ENCODE assay signal across 15 cellular contexts in the genomic region with DNA sequence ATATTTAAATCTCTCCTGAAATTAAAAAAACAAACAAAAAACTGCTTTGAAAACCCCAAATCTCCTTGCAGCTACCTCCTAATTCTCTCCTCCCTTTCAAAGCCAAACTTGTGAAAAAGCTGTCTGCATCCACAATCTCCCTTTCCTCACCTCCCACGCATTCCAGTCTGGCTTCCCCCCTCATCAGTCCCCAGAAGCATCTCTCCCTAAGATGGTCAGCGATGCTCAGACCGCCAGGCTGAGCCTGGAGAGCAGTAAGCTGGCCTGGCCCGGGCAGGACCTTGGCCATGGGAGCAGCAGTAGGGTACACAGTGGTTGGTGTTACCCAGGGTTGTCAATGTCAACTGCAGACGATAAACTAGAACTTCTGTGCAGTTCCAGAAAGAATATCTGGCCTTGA. TPM values are rescaled to one million over a fixed set of nuclear protein-coding genes. Genes with fewer than 3 reads are reported as not detected.
DNase-seq lines count a peak whose midpoint lies in the region; ATAC-seq, FAIRE-seq and TF ChIP-seq lines count a peak whose summit lies in the region.
"Had no signal": no experiment of that assay in that cellular context is flagged by ENCODE, and none has a peak within 500 bp of the region (broad histone marks: within the 10 kb centered on the region; RNA-seq: fewer than 3 reads in every experiment).

No MANE protein-coding gene starts in this region.

- in situ Hi-C loops in K562 (cut with MboI) = no loop called here

- H3K36me3 Mint-ChIP-seq in activated naive CD8-positive, alpha-beta T cell treated with anti-CD3 and anti-CD28 coated beads, Interleukin-2, amount 10 ng/mL, durations not matched to agents 7 days and 5 days = peaks cover 12% of the 10 kb centered on the region
- no peaks in the 10 kb centered on the region for H3K36me3 Mint-ChIP-seq in activated naive CD8-positive, alpha-beta T cell treated with anti-CD3 and anti-CD28 coated beads for 36 hours
- no peaks in the 10 kb centered on the region for H3K36me3 Mint-ChIP-seq in stimulated activated memory B cell treated with anti-CD40 and anti-IgM and Interleukin-4, amounts not matched to agents 10 μg/mL and 1 μg/mL and 100 μg/mL, for 72 hours

- H3K27ac ChIP-seq in K562 (ENCODE audit: extremely low read depth, low read depth, low read length) = no peak overlapping the region
- H3K27ac ChIP-seq: PC-9 had no signal

- H3K4me3 Mint-ChIP-seq in activated naive CD8-positive, alpha-beta T cell treated with anti-CD3 and anti-CD28 coated beads, Interleukin-2, amount 10 ng/mL, durations not matched to agents 7 days and 5 days = no peak overlapping the region
- no peak overlapping the region for H3K4me3 Mint-ChIP-seq in activated naive CD8-positive, alpha-beta T cell treated with anti-CD3 and anti-CD28 coated beads for 36 hours
- no peak overlapping the region for H3K4me3 Mint-ChIP-seq in stimulated activated memory B cell treated with anti-CD40 and anti-IgM and Interleukin-4, amounts not matched to agents 10 μg/mL and 1 μg/mL and 100 μg/mL, for 72 hours

- no peaks in the 10 kb centered on the region for H3K79me2 ChIP-seq in K562 (ENCODE audit: control insufficient read depth, insufficient read depth, low read length)

- no peak for FAIRE-seq in K562 (lab: Jason Lieb, UNC)
- FAIRE-seq: HepG2 had no signal

- no TSS peak for BruUV-seq in K562 (replicated peaks; lab: Mats Ljungman, UMichigan)

- peaks cover 39% of the 10 kb centered on the region for H3K4me1 Mint-ChIP-seq in activated naive CD8-positive, alpha-beta T cell treated with anti-CD3 and anti-CD28 coated beads, Interleukin-2, amount 10 ng/mL, durations not matched to agents 7 days and 5 days
- peaks cover 47% of the 10 kb centered on the region for H3K4me1 Mint-ChIP-seq in activated naive CD8-positive, alpha-beta T cell treated with anti-CD3 and anti-CD28 coated beads for 36 hours
- peaks cover 17% of the 10 kb centered on the region for H3K4me1 Mint-ChIP-seq in stimulated activated memory B cell treated with anti-CD40 and anti-IgM and Interleukin-4, amounts not matched to agents 10 μg/mL and 1 μg/mL and 100 μg/mL, for 72 hours

- H3K4me1 ChIP-seq in K562 (replicated peaks in 1 of 2; ENCODE audit: control insufficient read depth in 2 of 2, insufficient read depth in 2 of 2, low read length in 2 of 2) = peaks cover 4 to 21% of the 10 kb centered on the region in 2 experiments; a peak in 4 of 5 replicates

- TF ChIP-seq RAD21 in K562 (CRISPR knock-in tag; conservative IDR thresholded peaks at IDR 0.05 in 1 of 2, IDR thresholded peaks at IDR 0.05 in 1 of 2) = no peak

- no peak for TF ChIP-seq EP300 in K562 (IDR thresholded peaks at IDR 0.05; ENCODE audit: low read length)

- H3K9me3 Mint-ChIP-seq in activated naive CD8-positive, alpha-beta T cell treated with anti-CD3 and anti-CD28 coated beads, Interleukin-2, amount 10 ng/mL, durations not matched to agents 7 days and 5 days = no peaks in the 10 kb centered on the region
- H3K9me3 Mint-ChIP-seq in activated naive CD8-positive, alpha-beta T cell treated with anti-CD3 and anti-CD28 coated beads for 36 hours = no peaks in the 10 kb centered on the region
- H3K9me3 Mint-ChIP-seq in stimulated activated memory B cell treated with anti-CD40 and anti-IgM and Interleukin-4, amounts not matched to agents 10 μg/mL and 1 μg/mL and 100 μg/mL, for 72 hours = no peaks in the 10 kb centered on the region

- no peaks in the 10 kb centered on the region for H3K27me3 ChIP-seq in K562 (ENCODE audit: control insufficient read depth in 2 of 2, insufficient read depth in 2 of 2, low read length in 2 of 2)
- H3K27me3 ChIP-seq: BLaER1 had no signal

- DNase-seq in activated naive CD8-positive, alpha-beta T cell treated with anti-CD3 and anti-CD28 coated beads, Interleukin-2, amount 10 ng/mL, durations not matched to agents 7 days and 5 days = peak; percentile 11
- DNase-seq in activated naive CD8-positive, alpha-beta T cell treated with anti-CD3 and anti-CD28 coated beads for 36 hours = no peak
- DNase-seq in NCI-H226 = peak; percentile 7
- no peak for DNase-seq in K562 (ENCODE audit: extremely low read depth in 1 of 4, low spot score in 3 of 4)
- DNase-seq in SW 1271 (lab: John Stamatoyannopoulos, UW) = no peak
- DNase-seq in iPS-NIHi7 (ENCODE audit: extremely low spot score) = no peak
- DNase-seq: Karpas-422, NCI-H1105 treated with DMSO at 0.1 percent for 48 hours, NCI-H187 treated with DMSO at 0.1 percent for 48 hours, NCI-H774, PC-9 had no signal

- no peaks in the 10 kb centered on the region for H3K9me3 ChIP-seq in K562 (replicated peaks; ENCODE audit: control insufficient read depth, insufficient read depth, low read depth, low read length)

- intact Hi-C loops in K562 (cut with micrococcal nuclease) = no loop called here

- H3K4me2 ChIP-seq in K562 (ENCODE audit: insufficient read depth, low read length) = no peak overlapping the region
- H3K4me2 ChIP-seq: PC-9 had no signal

- H3K9ac ChIP-seq in K562 (ENCODE audit: insufficient read depth in 1 of 2, low read depth in 2 of 2, low read length in 2 of 2) = 0 out of 4 replicates have a peak overlapping the region, but pooled peaks of 1 of the 2 experiments have one; percentile 14
- H3K9ac ChIP-seq: BLaER1 had no signal

- H2AFZ ChIP-seq in K562 (ENCODE audit: low read depth, low read length) = no peak overlapping the region
- H2AFZ ChIP-seq: PC-9 had no signal

- ATAC-seq in activated naive CD8-positive, alpha-beta T cell treated with anti-CD3 and anti-CD28 coated beads, Interleukin-2, amount 10 ng/mL, durations not matched to agents 7 days and 5 days (ENCODE audit: low read depth) = no peak
- ATAC-seq in K562 = no peak
- ATAC-seq in stimulated activated memory B cell treated with anti-CD40 and anti-IgM and Interleukin-4, amounts not matched to agents 10 μg/mL and 1 μg/mL and 100 μg/mL, for 72 hours = no peak
- ATAC-seq: HepG2 had no signal

- no peaks in the 10 kb centered on the region for H3K27me3 Mint-ChIP-seq in activated naive CD8-positive, alpha-beta T cell treated with anti-CD3 and anti-CD28 coated beads, Interleukin-2, amount 10 ng/mL, durations not matched to agents 7 days and 5 days
- H3K27me3 Mint-ChIP-seq in activated naive CD8-positive, alpha-beta T cell treated with anti-CD3 and anti-CD28 coated beads for 36 hours = no peaks in the 10 kb centered on the region
- peaks cover 10% of the 10 kb centered on the region for H3K27me3 Mint-ChIP-seq in stimulated activated memory B cell treated with anti-CD40 and anti-IgM and Interleukin-4, amounts not matched to agents 10 μg/mL and 1 μg/mL and 100 μg/mL, for 72 hours

- TF ChIP-seq CTCF in K562 (IDR thresholded peaks at IDR 0.05 in 2 of 3, conservative IDR thresholded peaks at IDR 0.05 in 1 of 3; ENCODE audit: insufficient read depth in 2 of 3, low read depth in 1 of 3, low read length in 3 of 3) = no peak

- H3K9me1 ChIP-seq in K562 (ENCODE audit: control insufficient read depth, insufficient read depth, low read length) = no peaks in the 10 kb centered on the region

- no peaks in the 10 kb centered on the region for H3K36me3 ChIP-seq in K562 (ENCODE audit: control insufficient read depth, insufficient read depth, low read length)
- H3K36me3 ChIP-seq: BLaER1, HAP-1 had no signal

- CTCF ChIA-PET in K562 (lab: Yijun Ruan, JAX; ENCODE audit: low intra/inter-chr PET ratio) = no interaction called here

- H4K20me1 ChIP-seq in K562 (replicated peaks; ENCODE audit: control insufficient read depth, insufficient read depth, low read length) = no peaks in the 10 kb centered on the region
- H4K20me1 ChIP-seq: BLaER1 had no signal

- POLR2A ChIA-PET in activated naive CD8-positive, alpha-beta T cell treated with anti-CD3 and anti-CD28 coated beads, Interleukin-2, amount 10 ng/mL, durations not matched to agents 7 days and 5 days (lab: Charles Lee) = interaction anchor here (0.6 to 3.0 kb wide), 2 partner anchors 20 to 134 kb away, joined by 4 to 25 read pairs; no protein-coding TSS in a partner anchor
- POLR2A ChIA-PET in K562 (lab: Yijun Ruan, JAX) = interaction anchor here (1.0 kb wide), 1 partner anchor 9 kb away, joined by 3 read pairs; no protein-coding TSS in a partner anchor

- peak overlapping the region; percentile 27 for H3K27ac Mint-ChIP-seq in activated naive CD8-positive, alpha-beta T cell treated with anti-CD3 and anti-CD28 coated beads, Interleukin-2, amount 10 ng/mL, durations not matched to agents 7 days and 5 days
- H3K27ac Mint-ChIP-seq in activated naive CD8-positive, alpha-beta T cell treated with anti-CD3 and anti-CD28 coated beads for 36 hours = no peak overlapping the region
- peak overlapping the region; percentile 2 for H3K27ac Mint-ChIP-seq in stimulated activated memory B cell treated with anti-CD40 and anti-IgM and Interleukin-4, amounts not matched to agents 10 μg/mL and 1 μg/mL and 100 μg/mL, for 72 hours

- H3K4me3 ChIP-seq in K562 = no peak overlapping the region
- H3K4me3 ChIP-seq: BLaER1, HAP-1, PC-9 had no signal

- no peak for TF ChIP-seq POLR2A in K562 (conservative IDR thresholded peaks at IDR 0.05)

- 63% methylated on average over 5 of the region's 5 CpGs for WGBS in K562 (ENCODE audit: insufficient coverage, low coverage, missing lambda C conversion rate)

TF ChIP-seq in K562, 482 proteins besides CTCF, POLR2A, EP300 and RAD21 (continues in another document):
- TF ChIP-seq CTBP1 (IDR thresholded peaks at IDR 0.05; ENCODE audit: borderline replicate concordance) (0 out of 2 replicates have a peak, but pooled peaks have one; percentile 33), HDAC3 (IDR thresholded peaks at IDR 0.05; ENCODE audit: borderline replicate concordance, partially characterized antibody) (no peak)

RNA-seq across cellular contexts. Expression of a gene that starts 32.9 kb away (rescaled TPM):
- total RNA-seq in activated naive CD8-positive, alpha-beta T cell treated with anti-CD3 and anti-CD28 coated beads, Interleukin-2, amount 10 ng/mL, durations not matched to agents 7 days and 5 days = 10 to 100 TPM; 36.6 to 41.0 TPM
- total RNA-seq in activated naive CD8-positive, alpha-beta T cell treated with anti-CD3 and anti-CD28 coated beads for 36 hours = 10 to 100 TPM; 47.8 to 49.8 TPM
- total RNA-seq in K562 (2011; cell fraction: chromatin; rRNA removed; ENCODE audit: low replicate concordance) = 33.0 and 98.2 TPM in 2 replicates
- total RNA-seq in K562 (2011; cell fraction: nucleolus; rRNA removed) = 9.7 and 20.7 TPM in 2 replicates
- 25.2 and 32.3 TPM in 2 replicates for total RNA-seq in K562 (2011; cell fraction: nucleoplasm; rRNA removed)
- total RNA-seq in K562 (2014; rRNA removed) = 37.9 and 52.4 TPM in 2 replicates
- 56.0 and 62.5 TPM in 2 replicates for total RNA-seq in K562 (2014; rRNA removed; fragmentation: Illumina TruSeq; extraction: Trizol)
- 49.5 and 51.5 TPM in 2 replicates for total RNA-seq in K562 (2015; rRNA removed; fragmentation: Illumina TruSeq; extraction: Trizol)
- total RNA-seq in K562 (2021) = 43.4 and 43.9 TPM in 2 replicates
- 36.5 and 45.5 TPM in 2 replicates for polyA plus RNA-seq in K562 (2011; rRNA removed)
- polyA plus RNA-seq in K562 (2011; cell fraction: cytosol; rRNA removed) = 13.9 and 18.1 TPM in 2 replicates
- 47.2 and 66.0 TPM in 2 replicates for polyA plus RNA-seq in K562 (2011; cell fraction: nucleus; rRNA removed)
- 24.4 and 33.5 TPM in 2 replicates for polyA plus RNA-seq in K562 (2012)
- 28.0 and 41.6 TPM in 2 replicates for polyA plus RNA-seq in K562 (2014; fragmentation: Illumina TruSeq; extraction: Trizol)
- 10 to 100 TPM; 21.0 to 29.7 TPM for polyA plus RNA-seq in K562 (2014; fragmentation: Nextera tagmentation; extraction: Ambion mirVana)
- 22.6 and 35.7 TPM in 2 replicates for polyA plus RNA-seq in K562 (2014; rRNA removed)
- 76.2 and 80.4 TPM in 2 replicates for polyA minus RNA-seq in K562 (2011; rRNA and poly(A)+ RNA removed)
- 11.6 and 17.2 TPM in 2 replicates for polyA minus RNA-seq in K562 (2011; cell fraction: cytosol; rRNA and poly(A)+ RNA removed)
- 14.8 and 27.4 TPM in 2 replicates for polyA minus RNA-seq in K562 (2011; cell fraction: nucleus; rRNA and poly(A)+ RNA removed)

Comparison
In these comparisons a context has a peak if more than half of its experiments do, and no peak if none do; other contexts are left out.
1. DNase-seq: peak in activated naive CD8-positive, alpha-beta T cell treated with anti-CD3 and anti-CD28 coated beads, Interleukin-2, amount 10 ng/mL, durations not matched to agents 7 days and 5 days (single experiment) and NCI-H226 (single experiment); none in activated naive CD8-positive, alpha-beta T cell treated with anti-CD3 and anti-CD28 coated beads for 36 hours (single experiment), K562 (0 of 4), SW 1271 (0 of 2) and iPS-NIHi7 (single experiment).